1 cellular context compared by ENCODE assay signal in genomic region chr2:72982781-72983499, GRCh38.
TF ChIP-seq lines count a peak whose summit lies in the region.

No MANE protein-coding gene starts in this region.

TF ChIP-seq in HepG2, 621 proteins besides CTCF, POLR2A, EP300 and RAD21 (continued from another document):
- peak; percentile 55; the same call in 1 of the 2 replicates for TF ChIP-seq ZNF691 (CRISPR knock-in tag; IDR thresholded peaks at IDR 0.05; ENCODE audit: borderline replicate concordance, low read depth)
- TF ChIP-seq IRF1 (CRISPR knock-in tag; IDR thresholded peaks at IDR 0.05; ENCODE audit: low read depth), result no peak
- 0 out of 2 replicates have a peak, but pooled peaks have one; percentile 22 for TF ChIP-seq MXD4 (CRISPR knock-in tag; IDR thresholded peaks at IDR 0.05)
- no peak for TF ChIP-seq MTF1 (CRISPR knock-in tag; IDR thresholded peaks at IDR 0.05)
- 0 out of 2 replicates have a peak, but pooled peaks have one; percentile 22 for TF ChIP-seq ZNF619 (CRISPR knock-in tag; IDR thresholded peaks at IDR 0.05)
- TF ChIP-seq HNF1B (CRISPR knock-in tag; IDR thresholded peaks at IDR 0.05), result no peak
TF ChIP-seq in HepG2: peak in this region for 9.
